In genomic region chr14:21093769-21094681, GRCh38 we compare ENCODE assay signal across 7 cellular contexts. TPM values are rescaled to one million over a fixed set of nuclear protein-coding genes. Genes with fewer than 3 reads are reported as not detected.
DNase-seq lines count a peak whose midpoint lies in the region; ATAC-seq and TF ChIP-seq lines count a peak whose summit lies in the region.
"Had no signal": no experiment of that assay in that cellular context is flagged by ENCODE, and none has a peak within 500 bp of the region (broad histone marks: within the 10 kb centered on the region; RNA-seq: fewer than 3 reads in every experiment).

No MANE protein-coding gene starts in this region.

- peak; percentile 45 for TF ChIP-seq CTCF in BE2C (IDR thresholded peaks at IDR 0.05; ENCODE audit: low read depth, low read length)

- no peaks in the 10 kb centered on the region for H3K27me3 ChIP-seq in BE2C

- H3K4me1 ChIP-seq in BE2C: peaks cover 29% of the 10 kb centered on the region

- H3K9me3 ChIP-seq in BE2C: no peaks in the 10 kb centered on the region

- DNase-seq in BE2C: peak; percentile 70
- peak; percentile 56 for DNase-seq in NCI-H2196 (lab: John Stamatoyannopoulos, UW; ENCODE audit: unreplicated experiment)
- peak; percentile 64 for DNase-seq in foreskin melanocyte
- DNase-seq: activated CD4-positive, alpha-beta T cell treated with anti-CD3 and anti-CD28 coated beads for 48 hours had no signal

- peak overlapping the region; percentile 12 for H3K4me3 ChIP-seq in BE2C (ENCODE audit: low read depth, low read length)

- peaks cover 30% of the 10 kb centered on the region for H3K36me3 ChIP-seq in BE2C

- ATAC-seq in HG03521 (IDR thresholded peaks at IDR 0.05; ENCODE audit: unreplicated experiment): no peak
- ATAC-seq in HG03342 (IDR thresholded peaks at IDR 0.05; ENCODE audit: unreplicated experiment): no peak
- ATAC-seq in HG02970 (IDR thresholded peaks at IDR 0.05; ENCODE audit: low FRiP score, unreplicated experiment): no peak

RNA-seq across cellular contexts. Expression of gene ZNF219, which starts 4.4 kb away (rescaled TPM):
- 78.8 TPM for polyA plus RNA-seq in BE2C (2012; ENCODE audit: insufficient read depth, insufficient read length, low read depth)

RNA-seq across cellular contexts. Expression of gene TMEM253, which starts 6.8 kb away (rescaled TPM):
- polyA plus RNA-seq in BE2C (2012; ENCODE audit: insufficient read depth, insufficient read length, low read depth): 4.6 TPM

RNA-seq across cellular contexts. Expression of gene ARHGEF40, which starts 23.9 kb away (rescaled TPM):
- polyA plus RNA-seq in BE2C (2012; ENCODE audit: insufficient read depth, insufficient read length, low read depth): 41.9 TPM

RNA-seq across cellular contexts. Expression of gene RNASE8, which starts 36.4 kb away (rescaled TPM):
- not detected for polyA plus RNA-seq in BE2C (2012; ENCODE audit: insufficient read depth, insufficient read length, low read depth)

RNA-seq across cellular contexts. Expression of gene RNASE7, which starts 51.9 kb away (rescaled TPM):
- polyA plus RNA-seq in BE2C (2012; ENCODE audit: insufficient read depth, insufficient read length, low read depth): not detected
